In genomic region chr15:35756588-35756987, GRCh38 we compare ENCODE assay signal across 23 cellular contexts.
A peak's percentile ranks its signal among the peaks of the same experiment; 100 is the strongest.
DNase-seq lines count a peak whose midpoint lies in the region; FAIRE-seq and TF ChIP-seq lines count a peak whose summit lies in the region.
"Had no signal": no experiment of that assay in that cellular context is flagged by ENCODE, and none has a peak within 500 bp of the region (broad histone marks: within the 10 kb centered on the region; RNA-seq: fewer than 3 reads in every experiment).

No MANE protein-coding gene starts in this region.

- H3K4me3 ChIP-seq in AG10803 (ENCODE audit: low read length) (no peak overlapping the region), tibial nerve (no peak overlapping the region)
- H3K4me3 ChIP-seq: BLaER1 treated with 17β-estradiol and CSF1 and Interleukin-3, amounts not matched to agents 10 nM and 100 nM; GM12878 had no signal

- FAIRE-seq in islet of Langerhans (lab: Jason Lieb, UNC) = peak; percentile 72
- FAIRE-seq: A204.1, D721Med, G401.6, GM12878, GM12892, GM19239 had no signal

- TF ChIP-seq CTCF in AG10803 (conservative IDR thresholded peaks at IDR 0.05; ENCODE audit: low read length) = no peak
- no peak for TF ChIP-seq CTCF in GM13976 (IDR thresholded peaks at IDR 0.05; ENCODE audit: borderline replicate concordance, control extremely low read depth, extremely low read depth, insufficient read depth, missing control alignments)
- TF ChIP-seq CTCF in tibial nerve (IDR thresholded peaks at IDR 0.05) = no peak

- H3K27me3 ChIP-seq in tibial nerve = no peaks in the 10 kb centered on the region
- H3K27me3 ChIP-seq: BLaER1 treated with 17β-estradiol and CSF1 and Interleukin-3, amounts not matched to agents 10 nM and 100 nM had no signal

- DNase-seq in AG10803 (ENCODE audit: low read depth) (peak; percentile 11), NCI-H69 (lab: John Stamatoyannopoulos, UW) (peak; percentile 33), GM13976 (ENCODE audit: low spot score) (no peak), tibial nerve (ENCODE audit: low spot score in 2 of 2) (no peak), GM03348 (ENCODE audit: low spot score) (no peak)
- DNase-seq: 8988T; ACHN; AML-193; Caco-2; Calu3; CD4-positive, alpha-beta T cell; CD8-positive, alpha-beta T cell; DMS79 treated with DMSO at 0.1 percent for 48 hours; GF-D8 had no signal

- H3K27ac ChIP-seq in tibial nerve = no peak overlapping the region
- H3K27ac ChIP-seq: BLaER1 treated with 17β-estradiol and CSF1 and Interleukin-3, amounts not matched to agents 10 nM and 100 nM; C4-2B had no signal

- H3K36me3 ChIP-seq in tibial nerve = no peaks in the 10 kb centered on the region
- H3K36me3 ChIP-seq: BLaER1 treated with 17β-estradiol and CSF1 and Interleukin-3, amounts not matched to agents 10 nM and 100 nM had no signal

- H3K4me1 ChIP-seq in tibial nerve = peaks cover 0 to 8% (median 0%) of the 10 kb centered on the region in 4 donors
- H3K4me1 ChIP-seq: BLaER1 treated with 17β-estradiol and CSF1 and Interleukin-3, amounts not matched to agents 10 nM and 100 nM; Caco-2 had no signal

- in situ Hi-C loops in GM13976 (cut with MboI; ENCODE audit: low sequenced_read_pairs, unreplicated experiment) = no loop called here

- 40 to 42% methylated on average over 2 of the region's 2 CpGs for WGBS in tibial nerve, 2 donors

- TF ChIP-seq POLR2A in tibial nerve (IDR thresholded peaks at IDR 0.05) = no peak

- H3K9me3 ChIP-seq in tibial nerve = no peaks in the 10 kb centered on the region
- H3K9me3 ChIP-seq: BLaER1 treated with 17β-estradiol and CSF1 and Interleukin-3, amounts not matched to agents 10 nM and 100 nM; Caco-2 had no signal

- TF ChIP-seq EP300 in tibial nerve (IDR thresholded peaks at IDR 0.05) = no peak

Comparison
In these comparisons a context has a peak if more than half of its experiments do, and no peak if none do; other contexts are left out.
1. DNase-seq: peak in AG10803 (single experiment) and NCI-H69 (single experiment); none in GM13976 (single experiment), tibial nerve (0 of 2) and GM03348 (single experiment).